ENCODE assay signal across 8 cellular contexts in genomic region chr2:24046930-24047702, GRCh38. TPM values are rescaled to one million over a fixed set of nuclear protein-coding genes. Genes with fewer than 3 reads are reported as not detected.
DNase-seq lines count a peak whose midpoint lies in the region; ATAC-seq and TF ChIP-seq lines count a peak whose summit lies in the region.

WDCP (minus strand) TSS chr2:24047391; CDS start chr2:24039494, 7,897 bp downstream.

- H3K36me3 ChIP-seq in DOHH2 (ENCODE audit: control insufficient read depth, low read length) (no peaks in the 10 kb centered on the region; the same call in 1 of the 2 replicates), GM23338 (ENCODE audit: insufficient read depth) (no peaks in the 10 kb centered on the region)

- H3K4me3 ChIP-seq in DOHH2 (ENCODE audit: low read length), result peak within 1 kb of the TSS; percentile 87
- H3K4me3 ChIP-seq in GM23338, result peak within 1 kb of the TSS; percentile 64
- H3K4me3 ChIP-seq in fibroblast of mammary gland (ENCODE audit: control insufficient read depth, low read depth, low read length), result peak within 1 kb of the TSS; percentile 96

- H3K9me3 Mint-ChIP-seq in GM23338, result no peaks in the 10 kb centered on the region
- no peaks in the 10 kb centered on the region for H3K9me3 Mint-ChIP-seq in naive thymus-derived CD8-positive, alpha-beta T cell

- H3K4me3 Mint-ChIP-seq in GM23338, result peak within 1 kb of the TSS; percentile 96
- peak within 1 kb of the TSS; percentile 93 to 99 (median 96) for H3K4me3 Mint-ChIP-seq in naive thymus-derived CD8-positive, alpha-beta T cell

- peaks cover 36% of the 10 kb centered on the region for H3K4me1 ChIP-seq in DOHH2 (ENCODE audit: control insufficient read depth, low read length)
- H3K4me1 ChIP-seq in GM23338 (ENCODE audit: insufficient read depth), result peaks cover 30% of the 10 kb centered on the region

- peak; percentile 90 for ATAC-seq in GM23338
- peak; percentile 98 to 100 for ATAC-seq in naive thymus-derived CD8-positive, alpha-beta T cell

- H2AFZ ChIP-seq in GM23338, result no peak within 1 kb of the TSS; the same call in 1 of the 2 replicates

- TF ChIP-seq CTCF in DOHH2 (IDR thresholded peaks at IDR 0.05; ENCODE audit: low read depth, low read length, poor library complexity, severe bottlenecking) (no peak), GM23338 (conservative IDR thresholded peaks at IDR 0.05; ENCODE audit: low read depth in 2 of 2) (no peak), fibroblast of mammary gland (conservative IDR thresholded peaks at IDR 0.05; ENCODE audit: control insufficient read depth, insufficient read depth, low read depth, low read length) (no peak)

- no peaks in the 10 kb centered on the region for H3K9me3 ChIP-seq in DOHH2 (ENCODE audit: control insufficient read depth, insufficient read depth, low read length)

- POLR2A ChIA-PET in naive thymus-derived CD8-positive, alpha-beta T cell (lab: Charles Lee), result interaction anchor here (0.9 to 6.7 kb wide), 11 partner anchors 12 to 120 kb away, joined by 3 to 48 read pairs (median 3); partner anchors contain the start of genes ATAD2B, SF3B6, TP53I3 and UBXN2A

- H3F3A ChIP-seq in DOHH2 (ENCODE audit: control insufficient read depth, insufficient read depth) (peaks cover 15% of the 10 kb centered on the region), GM23338 (replicated peaks; ENCODE audit: low read depth) (peaks cover 20% of the 10 kb centered on the region; the same call in 1 of the 2 replicates)

- H3K79me2 ChIP-seq in DOHH2 (ENCODE audit: control insufficient read depth, low read length) (peaks cover 38% of the 10 kb centered on the region), GM23338 (replicated peaks; ENCODE audit: insufficient read depth) (peaks cover 60% of the 10 kb centered on the region)

- H3K27ac ChIP-seq in DOHH2 (ENCODE audit: low read depth, low read length) (peak within 1 kb of the TSS; percentile 29), GM23338 (ENCODE audit: low read depth) (peak within 1 kb of the TSS; percentile 4; the same call in 1 of the 2 replicates)

- DNase-seq in GM23338 (ENCODE audit: low spot score) (peak; percentile 99), LHCN-M2 (ENCODE audit: low read depth) (peak; percentile 98), RPMI8226 (peak; percentile 97), fibroblast of mammary gland (ENCODE audit: low read depth) (peak; percentile 98)
- peak; percentile 79 to 87 for DNase-seq in activated T-helper 1 cell treated with anti-CD3 and anti-CD28 coated beads, Interleukin-2, amount 50 U/mL, for 16 hours (ENCODE audit: low read depth in 1 of 2, low spot score in 1 of 2)
- DNase-seq in naive thymus-derived CD8-positive, alpha-beta T cell, result peak; percentile 79 to 97 (median 92)
- DNase-seq in stimulated activated naive CD4-positive, alpha-beta T cell (lab: John Stamatoyannopoulos, UW), result peak; percentile 79 to 92 (median 90)

- peak within 1 kb of the TSS; percentile 98 for H3K4me2 ChIP-seq in DOHH2 (ENCODE audit: low read length)
- H3K4me2 ChIP-seq in GM23338, result peak within 1 kb of the TSS; percentile 88

- peak within 1 kb of the TSS; percentile 91 for H3K27ac Mint-ChIP-seq in GM23338
- H3K27ac Mint-ChIP-seq in naive thymus-derived CD8-positive, alpha-beta T cell, result peak within 1 kb of the TSS; percentile 83 to 96 (median 94)

- H3K9me2 ChIP-seq in DOHH2 (replicated peaks; ENCODE audit: control insufficient read depth, low read length) (no peaks in the 10 kb centered on the region), GM23338 (ENCODE audit: insufficient read depth) (no peaks in the 10 kb centered on the region)

- H3K27me3 Mint-ChIP-seq in GM23338 (ENCODE audit: insufficient read depth, low read depth, poor library complexity), result peaks cover 7% of the 10 kb centered on the region
- peaks cover 0 to 5% (median 1%) of the 10 kb centered on the region in 5 donors for H3K27me3 Mint-ChIP-seq in naive thymus-derived CD8-positive, alpha-beta T cell

- no peaks in the 10 kb centered on the region for H4K20me1 ChIP-seq in DOHH2 (ENCODE audit: control insufficient read depth, insufficient read depth, low read depth, low read length)
- no peaks in the 10 kb centered on the region; the same call in 1 of the 2 replicates for H4K20me1 ChIP-seq in GM23338 (replicated peaks; ENCODE audit: insufficient read depth)

- H3K27me3 ChIP-seq in DOHH2 (ENCODE audit: control insufficient read depth, low read length) (peaks cover 23% of the 10 kb centered on the region), GM23338 (ENCODE audit: insufficient read depth) (no peaks in the 10 kb centered on the region)

- H3K4me1 Mint-ChIP-seq in GM23338, result peaks cover 22% of the 10 kb centered on the region
- H3K4me1 Mint-ChIP-seq in naive thymus-derived CD8-positive, alpha-beta T cell, result peaks cover 12 to 35% (median 30%) of the 10 kb centered on the region in 4 donors

- peaks cover 7% of the 10 kb centered on the region for H3K36me3 Mint-ChIP-seq in GM23338 (ENCODE audit: low read depth)
- H3K36me3 Mint-ChIP-seq in naive thymus-derived CD8-positive, alpha-beta T cell, result peaks cover 0 to 4% (median 0%) of the 10 kb centered on the region in 3 donors

TF ChIP-seq in GM23338, 12 proteins besides CTCF, POLR2A, EP300 and RAD21:
- TF ChIP-seq POLR2AphosphoS5 (IDR thresholded peaks at IDR 0.05; ENCODE audit: low read depth) (peak; percentile 98), ETS1 (IDR thresholded peaks at IDR 0.05) (peak; percentile 66), ZNF331 (CRISPR knock-in tag; IDR thresholded peaks at IDR 0.05; ENCODE audit: low read depth) (no peak), CREB1 (CRISPR knock-in tag; IDR thresholded peaks at IDR 0.05; ENCODE audit: low read depth) (peak; percentile 32; the same call in 1 of the 2 replicates)

RNA-seq across cellular contexts. Expression of gene WDCP, which starts in this region (rescaled TPM):
- 28.6 and 29.6 TPM in 2 replicates for total RNA-seq in GM23338 (2014; rRNA removed; shearing (Covaris generic))
- polyA plus RNA-seq in GM23338 (2016; fragmentation: Nextera tagmentation; extraction: Ambion mirVana), result 7.1 and 10.5 TPM in 2 replicates
- 12.3 and 14.3 TPM in 2 replicates for total RNA-seq in LHCN-M2 (2014; rRNA removed)
- polyA plus RNA-seq in LHCN-M2 (2012), result 4.0 TPM
- 10 to 100 TPM; 14.9 to 15.6 TPM for total RNA-seq in naive thymus-derived CD8-positive, alpha-beta T cell
- 1 to 10 TPM; 3.4 to 6.5 (median 5.0) TPM for polyA plus RNA-seq in naive thymus-derived CD8-positive, alpha-beta T cell

Comparison
In these comparisons a context has a peak if more than half of its experiments do, and no peak if none do; other contexts are left out.
1. Peak in every context shown above with its lines: DNase-seq, ATAC-seq, H3K4me3 ChIP-seq and H3K27ac ChIP-seq.